ENCODE assay signal across 8 cellular contexts in the genomic region with DNA sequence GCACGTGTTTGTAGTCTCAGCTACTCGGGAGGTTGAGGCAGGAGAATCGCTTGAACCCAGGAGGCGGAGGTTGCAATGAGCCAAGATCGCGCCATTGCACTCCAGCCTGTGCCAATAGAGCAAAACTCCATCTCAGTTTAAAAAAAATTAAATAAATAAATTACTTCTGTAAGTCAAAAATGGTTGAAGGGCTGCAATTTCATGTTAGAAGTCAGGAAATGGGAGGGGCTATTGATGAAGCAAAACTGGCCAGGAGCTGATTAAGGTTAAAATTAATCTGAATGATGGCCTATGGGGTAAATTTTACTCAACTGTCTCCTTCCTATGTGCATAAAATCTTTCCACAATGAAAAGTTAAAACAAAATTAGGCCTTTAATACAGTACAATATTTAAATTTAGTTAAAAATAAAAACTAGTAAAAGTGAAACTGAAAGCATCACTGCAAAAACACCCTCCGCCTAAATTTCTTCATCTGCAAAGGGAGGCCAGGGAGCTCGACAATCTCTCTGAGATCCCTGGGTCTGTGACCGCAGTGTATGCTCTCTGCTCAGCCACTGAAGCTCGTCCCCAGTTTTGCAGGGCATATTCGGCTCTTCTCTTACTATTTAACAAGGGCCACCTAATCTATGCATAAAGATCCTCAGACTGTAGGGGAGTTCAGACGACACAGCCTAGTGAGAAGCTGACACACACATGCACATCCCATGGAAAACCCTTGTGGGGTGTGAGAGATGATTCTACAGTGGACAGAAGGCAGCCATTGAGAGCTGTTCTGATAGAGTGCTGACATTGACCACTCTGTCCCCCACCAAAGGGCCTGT. TPM values are rescaled to one million over a fixed set of nuclear protein-coding genes. Genes with fewer than 3 reads are reported as not detected.
DNase-seq lines count a peak whose midpoint lies in the region; ATAC-seq and TF ChIP-seq lines count a peak whose summit lies in the region.

No MANE protein-coding gene starts in this region.

- intact Hi-C loops in left ventricle myocardium superior (cut with micrococcal nuclease): no loop called here

- no peak for TF ChIP-seq CTCF in AG09309 (IDR thresholded peaks at IDR 0.05; ENCODE audit: control insufficient read depth, insufficient read depth, low read depth, low read length, missing control alignments)

- in situ Hi-C loops in KBM-7 (cut with MboI; ENCODE audit: low pct_unique_long_range_greater_than_20kb, low sequenced_read_pairs): no loop called here

- DNase-seq in AG09309 (ENCODE audit: low read depth) (no peak), KBM-7 (peak; percentile 43), activated T-cell treated with anti-CD3 and anti-CD28 coated beads for 24 hours (ENCODE audit: low read depth) (peak; percentile 32), left ventricle myocardium superior (no peak), H4 (ENCODE audit: low spot score) (no peak), kidney glomerular epithelial cell (lab: John Stamatoyannopoulos, UW) (no peak)
- DNase-seq in stimulated activated naive CD8-positive, alpha-beta T cell treated with anti-CD3 and anti-CD28 coated beads, Interleukin-15, Interleukin-2, amounts not matched to agents 100 U/mL and 50 U/mL, for 24 hours: peak; percentile 45

- H3K4me3 ChIP-seq in AG09309 (ENCODE audit: control insufficient read depth, low read depth, low read length): peak overlapping the region; percentile 9; the same call in 1 of the 2 replicates

- ATAC-seq in GM21360 (IDR thresholded peaks at IDR 0.05; ENCODE audit: unreplicated experiment): peak; percentile 47
- peak; percentile 41 for ATAC-seq in left ventricle myocardium superior
- ATAC-seq in stimulated activated naive CD8-positive, alpha-beta T cell treated with anti-CD3 and anti-CD28 coated beads, Interleukin-15, Interleukin-2, amounts not matched to agents 100 U/mL and 50 U/mL, for 24 hours: peak; percentile 51

RNA-seq across cellular contexts. Expression of a gene that starts 57.2 kb away (rescaled TPM):
- 33.0 TPM for total RNA-seq in left ventricle myocardium superior
- total RNA-seq in H4 (2014; rRNA removed; shearing (Covaris generic)): 33.5 and 35.9 TPM in 2 replicates

Comparison
In these comparisons a context has a peak if more than half of its experiments do, and no peak if none do; other contexts are left out.
1. DNase-seq: peak in KBM-7 (single experiment), activated T-cell treated with anti-CD3 and anti-CD28 coated beads for 24 hours (single experiment) and stimulated activated naive CD8-positive, alpha-beta T cell treated with anti-CD3 and anti-CD28 coated beads, Interleukin-15, Interleukin-2, amounts not matched to agents 100 U/mL and 50 U/mL, for 24 hours (single experiment); none in AG09309 (single experiment), left ventricle myocardium superior (single experiment), H4 (single experiment) and kidney glomerular epithelial cell (single experiment).
2. Peak in every context shown above with its lines, with median percentiles within 50 percentile points of each other: ATAC-seq.